1 cellular context compared by ENCODE assay signal in the genomic region with DNA sequence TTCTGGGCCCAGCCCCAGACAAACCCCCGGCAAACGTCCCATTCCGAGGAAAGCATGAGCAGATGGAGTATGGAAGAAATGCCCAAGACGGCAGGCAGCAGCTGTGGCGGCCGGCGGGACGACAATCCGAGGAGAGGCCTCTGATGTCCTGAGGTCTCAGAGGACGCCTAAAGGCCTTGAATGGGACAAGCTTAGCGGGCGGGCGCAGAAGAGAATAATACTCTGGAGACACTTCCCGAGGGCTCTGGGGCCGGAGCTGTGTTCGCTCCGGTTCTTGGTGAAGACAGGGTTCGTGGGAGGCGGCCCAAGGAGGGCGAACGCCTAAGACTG.
TF ChIP-seq lines count a peak whose summit lies in the region.

No MANE protein-coding gene starts in this region.

TF ChIP-seq in K562, 482 proteins besides CTCF, POLR2A, EP300 and RAD21 (continued from another document and continues in another):
- TF ChIP-seq RREB1 (CRISPR knock-in tag; IDR thresholded peaks at IDR 0.05) (no peak), REST (CRISPR knock-in tag; IDR thresholded peaks at IDR 0.05; ENCODE audit: low read depth) (no peak), DMBX1 (CRISPR knock-in tag; IDR thresholded peaks at IDR 0.05; ENCODE audit: borderline replicate concordance) (0 out of 2 replicates have a peak, but pooled peaks have one; percentile 40), IRF2 (CRISPR knock-in tag; IDR thresholded peaks at IDR 0.05) (no peak), DPF2 (IDR thresholded peaks at IDR 0.05) (no peak), CHD1 (IDR thresholded peaks at IDR 0.05; ENCODE audit: low read length) (no peak), BRD9 (IDR thresholded peaks at IDR 0.05; ENCODE audit: low read depth, partially characterized antibody) (no peak), SREBF2 (CRISPR knock-in tag; IDR thresholded peaks at IDR 0.05) (no peak), DACH1 (IDR thresholded peaks at IDR 0.05; ENCODE audit: partially characterized antibody) (no peak), FOXK1 (CRISPR knock-in tag; IDR thresholded peaks at IDR 0.05; ENCODE audit: borderline replicate concordance) (no peak), ZNF277 (CRISPR knock-in tag; IDR thresholded peaks at IDR 0.05; ENCODE audit: borderline replicate concordance) (no peak), RBM15 (IDR thresholded peaks at IDR 0.05; ENCODE audit: insufficient read depth, low read length) (no peak), CREB1 (IDR thresholded peaks at IDR 0.05) (no peak), CREB1 (CRISPR knock-in tag; IDR thresholded peaks at IDR 0.05) (no peak), ZNF408 (CRISPR knock-in tag; IDR thresholded peaks at IDR 0.05; ENCODE audit: low read depth) (no peak), ZFPM2 (CRISPR knock-in tag; IDR thresholded peaks at IDR 0.05) (no peak), FOXP1 (CRISPR knock-in tag; IDR thresholded peaks at IDR 0.05) (no peak), FOXA3 (CRISPR knock-in tag; conservative IDR thresholded peaks at IDR 0.05 in 1 of 2, IDR thresholded peaks at IDR 0.05 in 1 of 2) (peak in 1 of 2 experiments; percentile 17; a peak in 1 of 4 replicates), TEAD1 (CRISPR knock-in tag; IDR thresholded peaks at IDR 0.05) (peak; percentile 17 to 50; a peak in 1 of 4 replicates), HOXB6 (CRISPR knock-in tag; IDR thresholded peaks at IDR 0.05; ENCODE audit: borderline replicate concordance) (no peak), CBX2 (IDR thresholded peaks at IDR 0.05; ENCODE audit: insufficient read depth, low read length, poor library complexity, severe bottlenecking) (no peak), NR3C1 (CRISPR knock-in tag; IDR thresholded peaks at IDR 0.05) (no peak), SMARCC2 (IDR thresholded peaks at IDR 0.05; ENCODE audit: low read depth) (no peak), PKNOX1 (IDR thresholded peaks at IDR 0.05) (no peak), PHF20 (IDR thresholded peaks at IDR 0.05; ENCODE audit: partially characterized antibody) (peak; percentile 78), KDM2B (CRISPR knock-in tag; IDR thresholded peaks at IDR 0.05) (no peak), RFX7 (CRISPR knock-in tag; IDR thresholded peaks at IDR 0.05) (no peak), RBM34 (IDR thresholded peaks at IDR 0.05; ENCODE audit: borderline replicate concordance, insufficient read depth, low read length) (no peak), PHF21A (IDR thresholded peaks at IDR 0.05; ENCODE audit: borderline replicate concordance, low read depth) (no peak), ZNF174 (CRISPR knock-in tag; IDR thresholded peaks at IDR 0.05) (no peak), BCLAF1 (IDR thresholded peaks at IDR 0.05; ENCODE audit: borderline replicate concordance in 1 of 2, control insufficient read depth in 1 of 2, low read depth in 2 of 2, low read length in 1 of 2) (peak in 1 of 2 experiments; percentile 46; a peak in 1 of 4 replicates), ERF (CRISPR knock-in tag; IDR thresholded peaks at IDR 0.05) (peak; percentile 61; the same call in 1 of the 2 replicates), PURB (CRISPR knock-in tag; IDR thresholded peaks at IDR 0.05; ENCODE audit: low read depth) (no peak), ZNF354B (CRISPR knock-in tag; IDR thresholded peaks at IDR 0.05) (no peak), JUN (IDR thresholded peaks at IDR 0.05; ENCODE audit: borderline replicate concordance, low read depth, low read length) (no peak), JUN (CRISPR knock-in tag; IDR thresholded peaks at IDR 0.05; ENCODE audit: borderline replicate concordance) (no peak), SRSF9 (IDR thresholded peaks at IDR 0.05; ENCODE audit: borderline replicate concordance, low read depth, low read length) (no peak), SMARCA4 (IDR thresholded peaks at IDR 0.05) (no peak), FOS (IDR thresholded peaks at IDR 0.05; ENCODE audit: extremely low read depth, insufficient read length) (no peak), ETS2 (tag; IDR thresholded peaks at IDR 0.05; ENCODE audit: borderline replicate concordance, poor library complexity, severe bottlenecking) (no peak), CEBPG (CRISPR knock-in tag; IDR thresholded peaks at IDR 0.05) (0 out of 2 replicates have a peak, but pooled peaks have one; percentile 3), CEBPG (tag; conservative IDR thresholded peaks at IDR 0.05 in 1 of 2, IDR thresholded peaks at IDR 0.05 in 1 of 2) (no peak), IFI16 (CRISPR knock-in tag; IDR thresholded peaks at IDR 0.05) (no peak), BRCA1 (IDR thresholded peaks at IDR 0.05) (no peak), BRCA1 (CRISPR knock-in tag; IDR thresholded peaks at IDR 0.05) (no peak), L3MBTL2 (IDR thresholded peaks at IDR 0.05) (no peak), RCOR1 (IDR thresholded peaks at IDR 0.05; ENCODE audit: borderline replicate concordance in 1 of 2, low read depth in 2 of 2, low read length in 2 of 2) (no peak), ZNF24 (IDR thresholded peaks at IDR 0.05) (0 out of 2 replicates have a peak, but pooled peaks have one; percentile 19)
- TF ChIP-seq, protein P1, sequence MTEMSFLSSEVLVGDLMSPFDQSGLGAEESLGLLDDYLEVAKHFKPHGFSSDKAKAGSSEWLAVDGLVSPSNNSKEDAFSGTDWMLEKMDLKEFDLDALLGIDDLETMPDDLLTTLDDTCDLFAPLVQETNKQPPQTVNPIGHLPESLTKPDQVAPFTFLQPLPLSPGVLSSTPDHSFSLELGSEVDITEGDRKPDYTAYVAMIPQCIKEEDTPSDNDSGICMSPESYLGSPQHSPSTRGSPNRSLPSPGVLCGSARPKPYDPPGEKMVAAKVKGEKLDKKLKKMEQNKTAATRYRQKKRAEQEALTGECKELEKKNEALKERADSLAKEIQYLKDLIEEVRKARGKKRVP (CRISPR knock-in tag; IDR thresholded peaks at IDR 0.05), result 0 out of 2 replicates have a peak, but pooled peaks have one; percentile 26
- TF ChIP-seq, protein P2, sequence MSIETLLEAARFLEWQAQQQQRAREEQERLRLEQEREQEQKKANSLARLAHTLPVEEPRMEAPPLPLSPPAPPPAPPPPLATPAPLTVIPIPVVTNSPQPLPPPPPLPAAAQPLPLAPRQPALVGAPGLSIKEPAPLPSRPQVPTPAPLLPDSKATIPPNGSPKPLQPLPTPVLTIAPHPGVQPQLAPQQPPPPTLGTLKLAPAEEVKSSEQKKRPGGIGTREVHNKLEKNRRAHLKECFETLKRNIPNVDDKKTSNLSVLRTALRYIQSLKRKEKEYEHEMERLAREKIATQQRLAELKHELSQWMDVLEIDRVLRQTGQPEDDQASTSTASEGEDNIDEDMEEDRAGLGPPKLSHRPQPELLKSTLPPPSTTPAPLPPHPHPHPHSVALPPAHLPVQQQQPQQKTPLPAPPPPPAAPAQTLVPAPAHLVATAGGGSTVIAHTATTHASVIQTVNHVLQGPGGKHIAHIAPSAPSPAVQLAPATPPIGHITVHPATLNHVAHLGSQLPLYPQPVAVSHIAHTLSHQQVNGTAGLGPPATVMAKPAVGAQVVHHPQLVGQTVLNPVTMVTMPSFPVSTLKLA (conservative IDR thresholded peaks at IDR 0.05), result no peak
